1 cellular context compared by ENCODE assay signal in the genomic region with DNA sequence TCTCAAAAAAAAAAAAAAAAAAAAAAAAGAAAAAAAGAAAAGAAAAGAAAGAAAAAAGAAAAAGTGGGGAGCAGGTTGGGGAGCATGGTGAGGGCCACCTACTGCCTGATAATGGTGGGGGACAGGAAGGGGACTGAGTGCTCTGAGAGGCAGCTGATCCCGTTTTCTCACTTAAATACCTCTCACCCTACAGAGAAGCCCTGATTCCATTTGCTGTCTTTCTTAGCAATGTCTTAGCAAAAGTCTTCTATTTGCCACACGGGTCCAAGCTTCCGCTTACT.
TF ChIP-seq lines count a peak whose summit lies in the region.

No MANE protein-coding gene starts in this region.

TF ChIP-seq in GM23338, 12 proteins besides CTCF, POLR2A, EP300 and RAD21 (continued from another document):
- TF ChIP-seq EZH2phosphoT487 (IDR thresholded peaks at IDR 0.05; ENCODE audit: unreplicated experiment), result no peak
- no peak for TF ChIP-seq ETS1 (IDR thresholded peaks at IDR 0.05)
TF ChIP-seq in GM23338: peak in this region for 0.
